In genomic region chr2:219628986-219629901, GRCh38 we compare ENCODE assay signal across 1 cellular context.
TF ChIP-seq lines count a peak whose summit lies in the region.

No MANE protein-coding gene starts in this region.

TF ChIP-seq in neural cell, 6 proteins besides CTCF, POLR2A, EP300 and RAD21:
- TF ChIP-seq TAF1 (IDR thresholded peaks at IDR 0.05; ENCODE audit: low read depth) = no peak
- TF ChIP-seq POLR2AphosphoS5 (IDR thresholded peaks at IDR 0.05) = no peak
- TF ChIP-seq REST (IDR thresholded peaks at IDR 0.05; ENCODE audit: borderline replicate concordance) = no peak
- no peak for TF ChIP-seq EZH2 (IDR thresholded peaks at IDR 0.05; ENCODE audit: borderline replicate concordance, insufficient read depth, low read length, poor library complexity, severe bottlenecking)
- no peak for TF ChIP-seq SMC3 (conservative IDR thresholded peaks at IDR 0.05; ENCODE audit: poor library complexity)
